In the genomic region with DNA sequence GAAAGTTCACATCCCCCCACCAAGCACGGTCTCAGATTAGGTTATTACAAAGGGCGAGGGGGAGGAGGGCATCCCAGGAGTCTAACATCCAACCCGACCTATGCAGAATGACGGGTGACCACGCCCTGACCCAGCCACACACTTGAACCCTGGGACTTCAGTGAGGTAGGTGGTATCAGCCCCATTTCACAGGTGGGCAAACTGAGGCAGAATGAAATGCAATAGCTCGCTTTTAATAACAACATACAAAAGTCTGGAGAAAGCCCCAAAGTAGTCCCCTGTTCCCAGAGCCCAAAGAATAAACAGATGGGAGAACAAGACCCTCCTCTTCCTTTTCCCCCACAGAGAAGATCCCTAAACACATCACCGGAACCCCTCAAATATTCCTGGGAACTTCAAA, we compare ENCODE assay signal across 7 cellular contexts.
"Had no signal": no experiment of that assay in that cellular context is flagged by ENCODE, and none has a peak within 500 bp of the region (broad histone marks: within the 10 kb centered on the region; RNA-seq: fewer than 3 reads in every experiment).

No MANE protein-coding gene starts in this region.

- H2AFZ ChIP-seq: GM23338 had no signal

- H3K4me2 ChIP-seq: GM23338 had no signal

- H3K4me3 ChIP-seq: GM23338, HAP-1 had no signal

- H3K4me3 Mint-ChIP-seq: GM23338, HFFc6 had no signal

- H3K27ac Mint-ChIP-seq: GM23338, HFFc6 had no signal

- H3K27ac ChIP-seq: HL-60 had no signal

- DNase-seq: HFFc6, IMR-90, KBM-7 had no signal

- H3K9me3 ChIP-seq: HAP-1 had no signal

- ATAC-seq: GM23338, HCT116 had no signal

- H3K9me3 Mint-ChIP-seq: GM23338, HFFc6 had no signal
